ENCODE assay signal across 1 cellular context in genomic region chr15:67063689-67064606, GRCh38.
TF ChIP-seq lines count a peak whose summit lies in the region.

No MANE protein-coding gene starts in this region.

TF ChIP-seq in GM23338, 12 proteins besides CTCF, POLR2A, EP300 and RAD21 (continued from another document):
- TF ChIP-seq REST (IDR thresholded peaks at IDR 0.05; ENCODE audit: unreplicated experiment), result no peak
- TF ChIP-seq STAT1 (IDR thresholded peaks at IDR 0.05; ENCODE audit: unreplicated experiment), result no peak
- TF ChIP-seq ZNF462 (CRISPR knock-in tag; IDR thresholded peaks at IDR 0.05), result no peak
- TF ChIP-seq ZNF331 (CRISPR knock-in tag; IDR thresholded peaks at IDR 0.05; ENCODE audit: low read depth), result no peak
- no peak for TF ChIP-seq ZNF114 (CRISPR knock-in tag; IDR thresholded peaks at IDR 0.05)
